Comparison of ENCODE assay signal across 19 cellular contexts in genomic region chr2:191999101-191999836, GRCh38.
DNase-seq lines count a peak whose midpoint lies in the region; ATAC-seq, FAIRE-seq and TF ChIP-seq lines count a peak whose summit lies in the region.
"Had no signal": no experiment of that assay in that cellular context is flagged by ENCODE, and none has a peak within 500 bp of the region (broad histone marks: within the 10 kb centered on the region; RNA-seq: fewer than 3 reads in every experiment).

No MANE protein-coding gene starts in this region.

- H3K27ac ChIP-seq in A549 (no peak overlapping the region), stomach (no peak overlapping the region)
- H3K27ac ChIP-seq: BLaER1, HL-60 had no signal

- H3K4me1 ChIP-seq in A549 (no peaks in the 10 kb centered on the region; the same call in 2 of the 3 replicates), stomach (no peaks in the 10 kb centered on the region)

- no peak for TF ChIP-seq RAD21 in A549 (conservative IDR thresholded peaks at IDR 0.05 in 1 of 2, IDR thresholded peaks at IDR 0.05 in 1 of 2)

- CTCF ChIA-PET in A549 (lab: Yijun Ruan, JAX), result interaction anchor here (1.1 to 1.8 kb wide), 2 partner anchors 9 to 187 kb away, joined by 3 to 5 read pairs; no protein-coding TSS in a partner anchor

- intact Hi-C loops in stomach (cut with DNase I; ENCODE audit: low total_unique reads), result no loop called here

- DNase-seq in A549 (ENCODE audit: low read depth in 1 of 2, low spot score in 1 of 2) (no peak), LHCN-M2 (ENCODE audit: low read depth) (peak; percentile 50), astrocyte of the hippocampus (ENCODE audit: low read depth, low spot score) (peak; percentile 12), iris pigment epithelial cell (ENCODE audit: low read depth) (peak; percentile 17), stomach (no peak)
- no peak for DNase-seq in activated CD4-positive, alpha-beta T cell treated with anti-CD3 and anti-CD28 coated beads for 48 hours
- DNase-seq: Calu3; CD8-positive, alpha-beta T cell; HFFc6; Kasumi-1; NCI-H1092 treated with DMSO at 0.1 percent for 48 hours; NCI-H146; NCI-H510A treated with DMSO at 0.1 percent for 48 hours; NCI-H774; OCI-M1; SHP77 treated with DMSO at 0.1 percent for 48 hours had no signal

- 0 out of 3 replicates have a peak overlapping the region, but pooled peaks have one; percentile 1 for H3K4me2 ChIP-seq in A549
- H3K4me2 ChIP-seq: BLaER1 had no signal

- no peak for TF ChIP-seq CTCF in A549 (IDR thresholded peaks at IDR 0.05)
- TF ChIP-seq CTCF in stomach (IDR thresholded peaks at IDR 0.05), result no peak

- H3K4me3 ChIP-seq in A549, result no peak overlapping the region
- H3K4me3 ChIP-seq in stomach, result no peak overlapping the region
- H3K4me3 ChIP-seq: BLaER1 had no signal

- POLR2A ChIA-PET in A549 (lab: Yijun Ruan, JAX), result no interaction called here

- no peak for TF ChIP-seq EP300 in A549 (IDR thresholded peaks at IDR 0.05)
- TF ChIP-seq EP300 in stomach (IDR thresholded peaks at IDR 0.05), result no peak

- ATAC-seq in A549 (no peak), GM19328 (IDR thresholded peaks at IDR 0.05; ENCODE audit: unreplicated experiment) (no peak)
- ATAC-seq: CD8-positive, alpha-beta T cell had no signal

- H3K9me3 ChIP-seq in A549 (no peaks in the 10 kb centered on the region), stomach (no peaks in the 10 kb centered on the region)
- H3K9me3 ChIP-seq: BLaER1 had no signal

- H3K27me3 ChIP-seq in stomach, result no peaks in the 10 kb centered on the region
- H3K27me3 ChIP-seq: BLaER1 had no signal

- TF ChIP-seq POLR2A in A549 (IDR thresholded peaks at IDR 0.05; ENCODE audit: low read length) (no peak), stomach (IDR thresholded peaks at IDR 0.05) (no peak)

- WGBS in A549 (ENCODE audit: missing lambda C conversion rate), result 74% methylated on average over 4 of the region's 4 CpGs
- 71 to 84% (median 77%) methylated on average over 4 of the region's 4 CpGs for WGBS in stomach, 5 donors

- H3K36me3 ChIP-seq in stomach, result no peaks in the 10 kb centered on the region
- H3K36me3 ChIP-seq: BLaER1 had no signal

- FAIRE-seq in A549 (lab: Jason Lieb, UNC), result no peak

TF ChIP-seq in A549, 52 proteins besides CTCF, POLR2A, EP300 and RAD21:
- no peak for TF ChIP-seq HOXB5 (CRISPR knock-in tag; IDR thresholded peaks at IDR 0.05)
- peak; percentile 87 for TF ChIP-seq MAFK (IDR thresholded peaks at IDR 0.05; ENCODE audit: partially characterized antibody)
- no peak for TF ChIP-seq RCOR1 (IDR thresholded peaks at IDR 0.05; ENCODE audit: low read depth, low read length)

Comparison
In these comparisons a context has a peak if more than half of its experiments do, and no peak if none do; other contexts are left out.
1. DNase-seq: peak in LHCN-M2 (single experiment), astrocyte of the hippocampus (single experiment) and iris pigment epithelial cell (single experiment); none in A549 (0 of 2), activated CD4-positive, alpha-beta T cell treated with anti-CD3 and anti-CD28 coated beads for 48 hours (single experiment) and stomach (single experiment).